In genomic region chr21:46317710-46318463, GRCh38 we compare ENCODE assay signal across 13 cellular contexts. TPM values are rescaled to one million over a fixed set of nuclear protein-coding genes. Genes with fewer than 3 reads are reported as not detected.
DNase-seq lines count a peak whose midpoint lies in the region; TF ChIP-seq lines count a peak whose summit lies in the region.
"Had no signal": no experiment of that assay in that cellular context is flagged by ENCODE, and none has a peak within 500 bp of the region (broad histone marks: within the 10 kb centered on the region; RNA-seq: fewer than 3 reads in every experiment).

No MANE protein-coding gene starts in this region.

- H3K4me2 ChIP-seq in osteoblast (ENCODE audit: insufficient read depth, low read length), result no peak overlapping the region

- H3K36me3 ChIP-seq in endocrine pancreas (ENCODE audit: control insufficient read depth, insufficient read depth, low read length) (no peaks in the 10 kb centered on the region), osteoblast (ENCODE audit: insufficient read depth, low read length) (no peaks in the 10 kb centered on the region)

- H3K9me3 ChIP-seq in endocrine pancreas (ENCODE audit: control insufficient read depth, low read length) (no peaks in the 10 kb centered on the region), osteoblast (ENCODE audit: low read depth, low read length) (no peaks in the 10 kb centered on the region)
- H3K9me3 ChIP-seq: esophagus squamous epithelium, SJCRH30 had no signal

- H3K4me3 ChIP-seq in endocrine pancreas (ENCODE audit: control insufficient read depth, insufficient read depth, low read length) (peak overlapping the region; percentile 10), osteoblast (ENCODE audit: insufficient read depth, low read length) (no peak overlapping the region)
- H3K4me3 ChIP-seq: esophagus squamous epithelium, SJCRH30 had no signal

- peaks cover 3% of the 10 kb centered on the region for H4K20me1 ChIP-seq in osteoblast (ENCODE audit: insufficient read depth, low read length)

- peak; percentile 11 for DNase-seq in HEK293T (ENCODE audit: extremely low spot score)
- DNase-seq in NCI-H2107 treated with DMSO at 0.1 percent for 48 hours (lab: John Stamatoyannopoulos, UW; ENCODE audit: unreplicated experiment), result peak; percentile 81
- peak; percentile 57 for DNase-seq in osteoblast (ENCODE audit: insufficient read length, low spot score, missing footprints)
- DNase-seq in SKM-1 (lab: John Stamatoyannopoulos, UW; ENCODE audit: unreplicated experiment), result no peak
- DNase-seq in SK-N-DZ (ENCODE audit: low spot score), result no peak
- DNase-seq in DMS114 treated with DMSO at 0.1 percent for 48 hours (lab: John Stamatoyannopoulos, UW; ENCODE audit: unreplicated experiment), result no peak
- DNase-seq: activated gamma-delta T cell, caudate nucleus, esophagus squamous epithelium, NCI-H1105, nucleus accumbens, SJCRH30 had no signal

- H3K79me2 ChIP-seq in osteoblast (ENCODE audit: insufficient read depth, low read length), result peaks cover 27% of the 10 kb centered on the region

- POLR2A ChIA-PET in HEK293T (lab: Yijun Ruan, JAX), result interaction anchor here (1.2 kb wide), 1 partner anchor 16 kb away, joined by 3 read pairs; no protein-coding TSS in a partner anchor

- H3K4me1 ChIP-seq in endocrine pancreas (ENCODE audit: control insufficient read depth, insufficient read depth, low read length) (peaks cover 6% of the 10 kb centered on the region), osteoblast (ENCODE audit: insufficient read depth, low read length) (peaks cover 15% of the 10 kb centered on the region)
- H3K4me1 ChIP-seq: SJCRH30 had no signal

- H3K27me3 ChIP-seq in endocrine pancreas (ENCODE audit: control insufficient read depth, insufficient read depth, low read length) (no peaks in the 10 kb centered on the region), osteoblast (ENCODE audit: insufficient read depth, low read length) (no peaks in the 10 kb centered on the region)
- H3K27me3 ChIP-seq: esophagus squamous epithelium, SJCRH30 had no signal

- CTCF ChIA-PET in HEK293T (lab: Yijun Ruan, JAX), result no interaction called here

- TF ChIP-seq CTCF in osteoblast (IDR thresholded peaks at IDR 0.05; ENCODE audit: extremely low read depth, low read depth, low read length), result no peak

- H2AFZ ChIP-seq in osteoblast (ENCODE audit: low read length), result no peak overlapping the region

- H3K9ac ChIP-seq in endocrine pancreas (ENCODE audit: control insufficient read depth, insufficient read depth, low read length), result peak overlapping the region; percentile 55

- H3K27ac ChIP-seq in osteoblast (ENCODE audit: low read depth, low read length), result no peak overlapping the region
- H3K27ac ChIP-seq: esophagus squamous epithelium, SJCRH30 had no signal

TF ChIP-seq in HEK293T, 16 proteins besides CTCF, POLR2A, EP300 and RAD21:
- TF ChIP-seq FOXA1 (IDR thresholded peaks at IDR 0.05) (no peak), PKNOX1 (IDR thresholded peaks at IDR 0.05) (no peak), ARNT (IDR thresholded peaks at IDR 0.05) (no peak)

RNA-seq across cellular contexts. Expression of gene C21orf58, which starts 5.8 kb away (rescaled TPM):
- 2.2 and 3.2 TPM in 2 replicates for total RNA-seq in osteoblast
- 30.6 and 33.3 TPM in 2 replicates for polyA plus RNA-seq in SK-N-DZ (2014; cell fraction: cytosol; rRNA removed)
- polyA plus RNA-seq in SK-N-DZ (2014; cell fraction: nucleus; rRNA removed), result 70.5 and 84.6 TPM in 2 replicates

RNA-seq across cellular contexts. Expression of gene PCNT, which starts 6.1 kb away (rescaled TPM):
- total RNA-seq in osteoblast, result 19.2 and 23.0 TPM in 2 replicates
- polyA plus RNA-seq in SK-N-DZ (2014; cell fraction: cytosol; rRNA removed), result 23.5 and 30.3 TPM in 2 replicates
- 161 and 181 TPM in 2 replicates for polyA plus RNA-seq in SK-N-DZ (2014; cell fraction: nucleus; rRNA removed)

RNA-seq across cellular contexts. Expression of gene YBEY, which starts 31.7 kb away (rescaled TPM):
- total RNA-seq in osteoblast, result 12.4 and 18.8 TPM in 2 replicates
- 31.7 and 37.6 TPM in 2 replicates for polyA plus RNA-seq in SK-N-DZ (2014; cell fraction: cytosol; rRNA removed)
- 22.1 and 30.0 TPM in 2 replicates for polyA plus RNA-seq in SK-N-DZ (2014; cell fraction: nucleus; rRNA removed)

RNA-seq across cellular contexts. Expression of gene MCM3AP, which starts 32.5 kb away (rescaled TPM):
- 63.6 and 64.8 TPM in 2 replicates for total RNA-seq in osteoblast
- 56.0 and 66.0 TPM in 2 replicates for polyA plus RNA-seq in SK-N-DZ (2014; cell fraction: cytosol; rRNA removed)
- polyA plus RNA-seq in SK-N-DZ (2014; cell fraction: nucleus; rRNA removed), result 98.8 and 146 TPM in 2 replicates

Comparison
In these comparisons a context has a peak if more than half of its experiments do, and no peak if none do; other contexts are left out.
1. DNase-seq: peak in HEK293T (single experiment), NCI-H2107 treated with DMSO at 0.1 percent for 48 hours (single experiment) and osteoblast (single experiment); none in SKM-1 (single experiment), SK-N-DZ (single experiment) and DMS114 treated with DMSO at 0.1 percent for 48 hours (single experiment).